19 cellular contexts compared by ENCODE assay signal in the genomic region with DNA sequence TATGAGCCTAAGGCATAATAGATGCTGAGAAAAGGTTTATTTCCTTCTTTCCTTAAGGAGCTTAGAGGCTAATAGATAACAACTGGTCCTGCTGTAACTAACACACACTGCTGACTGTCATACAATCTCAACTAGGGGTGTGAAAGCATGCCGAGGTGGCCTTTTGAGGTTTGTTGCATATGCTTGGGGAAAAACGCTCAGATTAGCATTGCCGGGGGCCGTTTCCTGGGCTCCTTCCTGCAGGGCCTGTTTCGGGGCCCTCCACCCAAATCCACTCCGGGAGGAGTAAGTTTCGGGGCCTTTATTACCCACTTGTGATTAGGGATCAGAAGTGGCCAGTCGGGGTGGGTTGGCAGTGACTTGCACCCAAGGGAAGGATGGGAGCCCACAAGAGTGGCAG. TPM values are rescaled to one million over a fixed set of nuclear protein-coding genes. Genes with fewer than 3 reads are reported as not detected.
DNase-seq lines count a peak whose midpoint lies in the region; ATAC-seq and TF ChIP-seq lines count a peak whose summit lies in the region.
"Had no signal": no experiment of that assay in that cellular context is flagged by ENCODE, and none has a peak within 500 bp of the region (broad histone marks: within the 10 kb centered on the region; RNA-seq: fewer than 3 reads in every experiment).

No MANE protein-coding gene starts in this region.

- no peak for ATAC-seq in CD8-positive, alpha-beta T cell
- no peak for ATAC-seq in HG03432 (IDR thresholded peaks at IDR 0.05; ENCODE audit: unreplicated experiment)
- ATAC-seq: heart left ventricle, sciatic nerve had no signal

- H4K8ac ChIP-seq in mesendoderm (ENCODE audit: low read depth, low read length): no peak overlapping the region

- no peaks in the 10 kb centered on the region for H3K27me3 ChIP-seq in BLaER1 treated with 17β-estradiol and CSF1 and Interleukin-3, amounts not matched to agents 10 nM and 100 nM
- no peaks in the 10 kb centered on the region for H3K27me3 ChIP-seq in CD8-positive, alpha-beta T cell (ENCODE audit: insufficient read depth, low read length)
- H3K27me3 ChIP-seq in mesendoderm (ENCODE audit: insufficient read depth, low read length, poor library complexity): no peaks in the 10 kb centered on the region
- H3K27me3 ChIP-seq: adrenal gland, heart left ventricle, tibial nerve had no signal

- no peaks in the 10 kb centered on the region for H3K27me3 Mint-ChIP-seq in CD8-positive, alpha-beta T cell (ENCODE audit: low read depth)
- no peaks in the 10 kb centered on the region for H3K27me3 Mint-ChIP-seq in activated CD4-positive, alpha-beta memory T cell treated with anti-CD3 and anti-CD28 coated beads for 36 hours

- H2BK5ac ChIP-seq in mesendoderm (ENCODE audit: low read length): no peak overlapping the region

- peak overlapping the region; percentile 50 for H3K4me3 Mint-ChIP-seq in CD8-positive, alpha-beta T cell
- no peak overlapping the region for H3K4me3 Mint-ChIP-seq in activated CD4-positive, alpha-beta memory T cell treated with anti-CD3 and anti-CD28 coated beads for 36 hours

- POLR2A ChIA-PET in CD8-positive, alpha-beta T cell (lab: Charles Lee): interaction anchor here (1.0 to 5.1 kb wide), 5 partner anchors 26 to 85 kb away, joined by 3 to 68 read pairs (median 22); partner anchors contain the start of gene RCSD1
- POLR2A ChIA-PET in activated CD4-positive, alpha-beta memory T cell treated with anti-CD3 and anti-CD28 coated beads for 36 hours (lab: Charles Lee): no interaction called here

- H4K5ac ChIP-seq in mesendoderm (ENCODE audit: low read length): no peak overlapping the region

- H4K20me1 ChIP-seq in BLaER1 treated with 17β-estradiol and CSF1 and Interleukin-3, amounts not matched to agents 10 nM and 100 nM: no peaks in the 10 kb centered on the region

- CTCF ChIA-PET in CD8-positive, alpha-beta T cell (lab: Charles Lee): interaction anchor here (0.8 to 7.2 kb wide), 6 partner anchors 13 to 85 kb away, joined by 3 to 186 read pairs (median 18); no protein-coding TSS in a partner anchor
- CTCF ChIA-PET in activated CD4-positive, alpha-beta memory T cell treated with anti-CD3 and anti-CD28 coated beads for 36 hours (lab: Charles Lee): interaction anchor here (1.6 to 5.7 kb wide), 5 partner anchors 32 to 86 kb away, joined by 3 to 227 read pairs (median 26); no protein-coding TSS in a partner anchor

- H2BK120ac ChIP-seq in mesendoderm (ENCODE audit: low read depth, low read length): no peak overlapping the region

- H3K36me3 Mint-ChIP-seq in CD8-positive, alpha-beta T cell: peaks cover 9% of the 10 kb centered on the region
- peaks cover 6% of the 10 kb centered on the region for H3K36me3 Mint-ChIP-seq in activated CD4-positive, alpha-beta memory T cell treated with anti-CD3 and anti-CD28 coated beads for 36 hours

- H3K56ac ChIP-seq in mesendoderm (ENCODE audit: low read length): no peak overlapping the region

- peaks cover 55 to 83% (median 64%) of the 10 kb centered on the region in 10 experiments for H3K4me1 ChIP-seq in BLaER1 treated with 17β-estradiol and CSF1 and Interleukin-3, amounts not matched to agents 10 nM and 100 nM
- H3K4me1 ChIP-seq in CD8-positive, alpha-beta T cell (ENCODE audit: insufficient read depth, low read length): peaks cover 38% of the 10 kb centered on the region
- H3K4me1 ChIP-seq in mesendoderm (ENCODE audit: control insufficient read depth, low read depth, low read length): peaks cover 3% of the 10 kb centered on the region

- H3K36me3 ChIP-seq in BLaER1 treated with 17β-estradiol and CSF1 and Interleukin-3, amounts not matched to agents 10 nM and 100 nM: peaks cover 0 to 13% (median 5%) of the 10 kb centered on the region in 11 experiments; a peak in 10 of 22 replicates
- H3K36me3 ChIP-seq in CD8-positive, alpha-beta T cell (ENCODE audit: insufficient read depth, low read length): no peaks in the 10 kb centered on the region
- no peaks in the 10 kb centered on the region for H3K36me3 ChIP-seq in mesendoderm (ENCODE audit: control insufficient read depth, insufficient read depth, low read length)
- H3K36me3 ChIP-seq: adrenal gland, heart left ventricle, tibial nerve had no signal

- H2AK5ac ChIP-seq in mesendoderm (ENCODE audit: low read length): no peak overlapping the region

- H3K79me2 ChIP-seq in mesendoderm (ENCODE audit: control insufficient read depth, insufficient read depth, low read length): no peaks in the 10 kb centered on the region

- peak in 1 of 7 experiments; percentile 52 for DNase-seq in CD8-positive, alpha-beta T cell
- peak; percentile 35 for DNase-seq in activated CD4-positive, alpha-beta memory T cell treated with anti-CD3 and anti-CD28 coated beads for 36 hours
- DNase-seq in mesendoderm (peak; percentile 66), 8988T (no peak), hepatic stellate cell (ENCODE audit: low spot score) (no peak)
- DNase-seq: adrenal gland, caudate nucleus, DMS53, heart left ventricle, IMR-90, NCI-H2081 treated with DMSO at 0.1 percent for 48 hours, NCI-H524 treated with DMSO at 0.1 percent for 48 hours, nucleus accumbens, OCI-M1 had no signal

- H3K4me1 Mint-ChIP-seq in CD8-positive, alpha-beta T cell (ENCODE audit: low read depth): peaks cover 42% of the 10 kb centered on the region
- H3K4me1 Mint-ChIP-seq in activated CD4-positive, alpha-beta memory T cell treated with anti-CD3 and anti-CD28 coated beads for 36 hours (ENCODE audit: low read depth): peaks cover 37% of the 10 kb centered on the region

- H3K9me3 ChIP-seq in BLaER1 treated with 17β-estradiol and CSF1 and Interleukin-3, amounts not matched to agents 10 nM and 100 nM (replicated peaks in 1 of 11): peaks cover 18 to 36% (median 32%) of the 10 kb centered on the region in 11 experiments
- peaks cover 14% of the 10 kb centered on the region for H3K9me3 ChIP-seq in CD8-positive, alpha-beta T cell (ENCODE audit: low read length)

- no CpG with 5 or more reads among the region's 8 CpGs for WGBS in mesendoderm (ENCODE audit: extremely low coverage, insufficient coverage, low lambda C conversion rate)

- TF ChIP-seq CTCF in CD8-positive, alpha-beta T cell (IDR thresholded peaks at IDR 0.05): no peak

- H3K27ac Mint-ChIP-seq in CD8-positive, alpha-beta T cell: peak overlapping the region; percentile 42
- peak overlapping the region; percentile 45 for H3K27ac Mint-ChIP-seq in activated CD4-positive, alpha-beta memory T cell treated with anti-CD3 and anti-CD28 coated beads for 36 hours

- peak overlapping the region; percentile 88 to 98 (median 94) for H3K27ac ChIP-seq in BLaER1 treated with 17β-estradiol and CSF1 and Interleukin-3, amounts not matched to agents 10 nM and 100 nM
- H3K27ac ChIP-seq in CD8-positive, alpha-beta T cell (ENCODE audit: low read depth, low read length): no peak overlapping the region
- H3K27ac ChIP-seq in mesendoderm (ENCODE audit: low read depth, low read length): no peak overlapping the region
- H3K27ac ChIP-seq: SK-N-MC had no signal

- peak overlapping the region; percentile 76 to 97 (median 82) for H3K4me2 ChIP-seq in BLaER1 treated with 17β-estradiol and CSF1 and Interleukin-3, amounts not matched to agents 10 nM and 100 nM
- no peak overlapping the region for H3K4me2 ChIP-seq in mesendoderm (ENCODE audit: low read length)

- H3K4ac ChIP-seq in mesendoderm (ENCODE audit: low read depth, low read length): no peak overlapping the region

- peak overlapping the region in 3 of 10 experiments; percentile 0 to 25 (median 1); a peak in 1 of 20 replicates for H3K4me3 ChIP-seq in BLaER1 treated with 17β-estradiol and CSF1 and Interleukin-3, amounts not matched to agents 10 nM and 100 nM
- H3K4me3 ChIP-seq in CD8-positive, alpha-beta T cell (ENCODE audit: low read depth, low read length): no peak overlapping the region
- H3K4me3 ChIP-seq in mesendoderm (ENCODE audit: low read length): no peak overlapping the region
- H3K4me3 ChIP-seq: adrenal gland, heart left ventricle, SK-N-MC, tibial nerve had no signal

- no peak overlapping the region for H3K23ac ChIP-seq in mesendoderm (ENCODE audit: low read length)

- H3K9ac ChIP-seq in BLaER1 treated with 17β-estradiol and CSF1 and Interleukin-3, amounts not matched to agents 10 nM and 100 nM: peak overlapping the region; percentile 32 to 86 (median 81); a peak in 21 of 22 replicates
- no peak overlapping the region for H3K9ac ChIP-seq in mesendoderm (ENCODE audit: low read length)

- intact Hi-C loops in CD8-positive, alpha-beta T cell (cut with DNase I, micrococcal nuclease): loop anchor here in 1 of 2 experiments (2.0 to 5.0 kb wide), 2 partner anchors 14 to 46 kb away; no protein-coding TSS in a partner anchor
- intact Hi-C loops in activated CD4-positive, alpha-beta memory T cell treated with anti-CD3 and anti-CD28 coated beads for 36 hours (cut with micrococcal nuclease): no loop called here

- H2BK15ac ChIP-seq in mesendoderm (replicated peaks; ENCODE audit: low read depth): no peak overlapping the region

- H3K9me3 Mint-ChIP-seq in CD8-positive, alpha-beta T cell: peaks cover 10% of the 10 kb centered on the region
- peaks cover 16% of the 10 kb centered on the region for H3K9me3 Mint-ChIP-seq in activated CD4-positive, alpha-beta memory T cell treated with anti-CD3 and anti-CD28 coated beads for 36 hours

- H3K18ac ChIP-seq in mesendoderm (ENCODE audit: low read length): no peak overlapping the region

- no peaks in the 10 kb centered on the region for H3K79me1 ChIP-seq in mesendoderm (ENCODE audit: low read length)

RNA-seq across cellular contexts. Expression of gene RCSD1, which starts 27.2 kb away (rescaled TPM):
- total RNA-seq in CD8-positive, alpha-beta T cell: 10 to 100 TPM; 42.4 to 44.3 TPM
- total RNA-seq in activated CD4-positive, alpha-beta memory T cell treated with anti-CD3 and anti-CD28 coated beads for 36 hours: 10 to 100 TPM; 61.7 to 65.8 TPM
- 1.2 TPM for polyA plus RNA-seq in mesendoderm (2013, experiment 1 of 2)
- polyA plus RNA-seq in mesendoderm (2013, experiment 2 of 2): 1.2 TPM
- total RNA-seq: IMR-90 had no signal

RNA-seq across cellular contexts. Expression of gene CREG1, which starts 49.3 kb away (rescaled TPM):
- 1 to 10 TPM; 9.3 to 9.8 TPM for total RNA-seq in CD8-positive, alpha-beta T cell
- total RNA-seq in activated CD4-positive, alpha-beta memory T cell treated with anti-CD3 and anti-CD28 coated beads for 36 hours: 10 to 100 TPM; 13.5 to 14.6 TPM
- 28.3 TPM for polyA plus RNA-seq in mesendoderm (2013, experiment 1 of 2)
- polyA plus RNA-seq in mesendoderm (2013, experiment 2 of 2): 27.9 TPM

Comparison
In these comparisons a context has a peak if more than half of its experiments do, and no peak if none do; other contexts are left out.
1. H3K27ac ChIP-seq: peak in BLaER1 treated with 17β-estradiol and CSF1 and Interleukin-3, amounts not matched to agents 10 nM and 100 nM (11 of 11); none in CD8-positive, alpha-beta T cell (single experiment) and mesendoderm (single experiment).
2. DNase-seq: peak in activated CD4-positive, alpha-beta memory T cell treated with anti-CD3 and anti-CD28 coated beads for 36 hours (single experiment) and mesendoderm (single experiment); none in 8988T (single experiment) and hepatic stellate cell (single experiment).